Comparison of ENCODE assay signal across 16 cellular contexts in the genomic region with DNA sequence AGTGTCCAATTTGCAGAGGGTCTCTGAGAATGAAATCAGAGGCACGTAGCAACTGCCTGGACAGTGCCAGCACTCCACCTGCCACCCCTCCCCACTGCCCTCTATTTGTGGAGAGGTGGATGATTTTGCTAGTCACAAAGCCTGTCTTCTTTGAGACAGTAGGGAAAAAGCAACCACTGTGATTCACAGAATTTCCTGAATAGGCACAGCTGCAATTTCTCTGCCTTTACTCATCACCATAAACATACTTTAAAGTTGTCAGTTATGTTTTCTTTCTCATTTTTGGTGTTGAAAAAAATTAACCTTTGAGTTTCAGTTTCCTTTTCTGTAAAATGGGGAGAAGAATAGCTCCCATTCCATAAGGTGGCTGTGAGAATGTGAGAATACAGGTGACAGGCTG.
A peak's percentile ranks its signal among the peaks of the same experiment; 100 is the strongest.
DNase-seq lines count a peak whose midpoint lies in the region; ATAC-seq and TF ChIP-seq lines count a peak whose summit lies in the region.
"Had no signal": no experiment of that assay in that cellular context is flagged by ENCODE, and none has a peak within 500 bp of the region (broad histone marks: within the 10 kb centered on the region; RNA-seq: fewer than 3 reads in every experiment).

No MANE protein-coding gene starts in this region.

- POLR2A ChIA-PET in A673 (lab: Charles Lee; ENCODE audit: low non-redundant PET), result no interaction called here

- no peak overlapping the region for H3K4me3 Mint-ChIP-seq in osteocyte (ENCODE audit: unreplicated experiment)
- H3K4me3 Mint-ChIP-seq: central memory CD8-positive, alpha-beta T cell; memory B cell had no signal

- H3K4me3 ChIP-seq in A673 (ENCODE audit: low read depth, low read length, poor library complexity, severe bottlenecking), result no peak overlapping the region

- no peaks in the 10 kb centered on the region for H3K27me3 ChIP-seq in A673 (replicated peaks; ENCODE audit: insufficient read depth, low read depth, low read length, poor library complexity)

- CTCF ChIA-PET in A673 (lab: Charles Lee), result no interaction called here

- peak; percentile 27 for DNase-seq in NCI-H69 (lab: John Stamatoyannopoulos, UW)
- DNase-seq in dermis blood vessel endothelial cell, result peak; percentile 46
- no peak for DNase-seq in osteocyte (ENCODE audit: extremely low spot score, unreplicated experiment)
- DNase-seq in left cardiac atrium, result no peak
- DNase-seq in A673 (ENCODE audit: low spot score), result no peak
- DNase-seq: activated naive CD4-positive, alpha-beta T cell; KG1; NCI-H1694; NCI-H510A treated with DMSO at 0.1 percent for 48 hours; occipital lobe; T-helper 9 cell had no signal

- intact Hi-C loops in left cardiac atrium (cut with DNase I), result no loop called here
- intact Hi-C loops in A673 (cut with micrococcal nuclease; ENCODE audit: unreplicated experiment), result no loop called here

- H3K9me3 Mint-ChIP-seq in osteocyte (ENCODE audit: unreplicated experiment), result no peaks in the 10 kb centered on the region
- H3K9me3 Mint-ChIP-seq: central memory CD8-positive, alpha-beta T cell; memory B cell had no signal

- no peaks in the 10 kb centered on the region for H3K36me3 Mint-ChIP-seq in osteocyte (ENCODE audit: unreplicated experiment)
- H3K36me3 Mint-ChIP-seq: memory B cell had no signal

- H3K4me1 ChIP-seq in A673 (ENCODE audit: insufficient read depth, low read length, poor library complexity, severe bottlenecking), result peaks cover 20% of the 10 kb centered on the region

- H3K36me3 ChIP-seq in A673 (ENCODE audit: insufficient read depth, low read length, poor library complexity, severe bottlenecking), result no peaks in the 10 kb centered on the region

- peaks cover 58% of the 10 kb centered on the region for H3K4me1 Mint-ChIP-seq in osteocyte (ENCODE audit: unreplicated experiment)
- H3K4me1 Mint-ChIP-seq: central memory CD8-positive, alpha-beta T cell; memory B cell had no signal

- BruUV-seq in A673 (replicated peaks; lab: Mats Ljungman, UMichigan), result no TSS peak

- H3K27me3 Mint-ChIP-seq in osteocyte (ENCODE audit: unreplicated experiment), result no peaks in the 10 kb centered on the region

- no peak overlapping the region for H3K27ac ChIP-seq in A673 (ENCODE audit: low read depth, low read length, poor library complexity, severe bottlenecking)

- H3K9me3 ChIP-seq in A673 (ENCODE audit: low read depth, low read length, poor library complexity, severe bottlenecking), result no peaks in the 10 kb centered on the region

- TF ChIP-seq CTCF in osteocyte (IDR thresholded peaks at IDR 0.05) (no peak), A673 (conservative IDR thresholded peaks at IDR 0.05; ENCODE audit: low read depth, low read length) (no peak)

- ATAC-seq in GM21717 (IDR thresholded peaks at IDR 0.05; ENCODE audit: unreplicated experiment), result peak; percentile 52
- no peak for ATAC-seq in GM21786 (IDR thresholded peaks at IDR 0.05; ENCODE audit: unreplicated experiment)
- ATAC-seq in left cardiac atrium, result no peak
- ATAC-seq: Panc1 had no signal

- H3K27ac Mint-ChIP-seq in osteocyte (ENCODE audit: unreplicated experiment), result peak overlapping the region; percentile 73
- H3K27ac Mint-ChIP-seq: memory B cell had no signal

Comparison
In these comparisons a context has a peak if more than half of its experiments do, and no peak if none do; other contexts are left out.
1. DNase-seq: peak in NCI-H69 (single experiment) and dermis blood vessel endothelial cell (single experiment); none in osteocyte (single experiment), left cardiac atrium (single experiment) and A673 (single experiment).